13 cellular contexts compared by ENCODE assay signal in the genomic region with DNA sequence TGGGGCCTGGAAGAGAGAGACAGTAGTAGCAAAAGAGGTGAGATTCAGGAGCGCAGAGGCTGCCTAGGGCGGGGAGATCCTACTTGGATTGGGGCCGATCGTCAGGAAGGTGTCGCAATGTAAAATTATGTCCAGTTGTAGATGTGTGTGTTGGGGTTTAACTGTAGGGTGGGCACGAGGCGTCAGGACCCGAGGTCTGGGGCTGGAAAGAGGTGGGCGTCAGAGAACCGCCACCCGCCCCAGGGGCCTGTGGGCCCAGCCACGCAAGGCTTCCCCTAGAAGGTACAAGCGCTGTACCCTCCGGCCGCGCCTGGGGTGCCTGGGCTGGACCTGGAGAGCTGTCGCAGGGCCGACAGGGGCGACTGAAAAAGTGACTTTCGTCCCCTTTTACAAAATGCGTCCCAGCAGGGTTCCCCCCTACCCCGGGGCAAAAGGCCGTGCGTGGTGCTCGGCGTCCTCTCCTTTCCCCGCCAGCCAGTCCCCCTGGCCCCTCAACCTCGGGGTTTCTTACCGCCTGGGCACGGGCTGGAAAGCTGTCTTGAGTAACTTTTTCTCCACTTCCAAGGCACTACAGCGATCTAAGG. TPM values are rescaled to one million over a fixed set of nuclear protein-coding genes. Genes with fewer than 3 reads are reported as not detected.
DNase-seq lines count a peak whose midpoint lies in the region; ATAC-seq and TF ChIP-seq lines count a peak whose summit lies in the region.
"Had no signal": no experiment of that assay in that cellular context is flagged by ENCODE, and none has a peak within 500 bp of the region (broad histone marks: within the 10 kb centered on the region; RNA-seq: fewer than 3 reads in every experiment).

No MANE protein-coding gene starts in this region.

- no peak for TF ChIP-seq CTCF in kidney epithelial cell (IDR thresholded peaks at IDR 0.05; ENCODE audit: insufficient read depth, low read length, poor library complexity, severe bottlenecking)

- peak overlapping the region; percentile 74 for H3K4me3 ChIP-seq in kidney epithelial cell (ENCODE audit: low read depth, low read length)

- peaks cover 0 to 3% of the 10 kb centered on the region in 2 donors for H3K9me3 Mint-ChIP-seq in stimulated activated naive B cell treated with anti-CD40 and anti-IgM and Interleukin-4, amounts not matched to agents 10 μg/mL and 1 μg/mL and 100 μg/mL, for 72 hours
- H3K9me3 Mint-ChIP-seq: stimulated activated naive CD8-positive, alpha-beta T cell treated with anti-CD3 and anti-CD28 coated beads, Interleukin-15, Interleukin-2, amounts not matched to agents 100 ng/mL and 50 ng/mL, for 24 hours had no signal

- H3K4me1 Mint-ChIP-seq in stimulated activated naive B cell treated with anti-CD40 and anti-IgM and Interleukin-4, amounts not matched to agents 10 μg/mL and 1 μg/mL and 100 μg/mL, for 72 hours = peaks cover 24 to 49% of the 10 kb centered on the region in 2 donors

- H3K36me3 Mint-ChIP-seq in stimulated activated naive B cell treated with anti-CD40 and anti-IgM and Interleukin-4, amounts not matched to agents 10 μg/mL and 1 μg/mL and 100 μg/mL, for 72 hours = peaks cover 6 to 15% of the 10 kb centered on the region in 2 donors

- peaks cover 57% of the 10 kb centered on the region for H3K27me3 ChIP-seq in kidney epithelial cell (ENCODE audit: control insufficient read depth, insufficient read depth, low read length)

- no peak for ATAC-seq in stimulated activated naive B cell treated with anti-CD40 and anti-IgM and Interleukin-4, amounts not matched to agents 10 μg/mL and 1 μg/mL and 100 μg/mL, for 72 hours (replicated peaks)

- peak overlapping the region in 1 of 2 donors; percentile 19 for H3K4me3 Mint-ChIP-seq in stimulated activated naive B cell treated with anti-CD40 and anti-IgM and Interleukin-4, amounts not matched to agents 10 μg/mL and 1 μg/mL and 100 μg/mL, for 72 hours
- H3K4me3 Mint-ChIP-seq: stimulated activated naive CD8-positive, alpha-beta T cell treated with anti-CD3 and anti-CD28 coated beads, Interleukin-15, Interleukin-2, amounts not matched to agents 100 ng/mL and 50 ng/mL, for 24 hours had no signal

- H3K27me3 Mint-ChIP-seq in stimulated activated naive B cell treated with anti-CD40 and anti-IgM and Interleukin-4, amounts not matched to agents 10 μg/mL and 1 μg/mL and 100 μg/mL, for 72 hours = peaks cover 75 to 90% of the 10 kb centered on the region in 2 donors

- H3K27ac Mint-ChIP-seq in stimulated activated naive B cell treated with anti-CD40 and anti-IgM and Interleukin-4, amounts not matched to agents 10 μg/mL and 1 μg/mL and 100 μg/mL, for 72 hours = peak overlapping the region; percentile 57
- H3K27ac Mint-ChIP-seq: stimulated activated naive CD8-positive, alpha-beta T cell treated with anti-CD3 and anti-CD28 coated beads, Interleukin-15, Interleukin-2, amounts not matched to agents 100 ng/mL and 50 ng/mL, for 24 hours had no signal

- DNase-seq in activated CD8-positive, alpha-beta memory T cell treated with anti-CD3 and anti-CD28 coated beads, Interleukin-2, amount 50 U/mL, for 48 hours = peak; percentile 55
- DNase-seq in activated CD8-positive, alpha-beta memory T cell treated with anti-CD3 and anti-CD28 coated beads for 24 hours = no peak
- DNase-seq in amniotic epithelial cell (ENCODE audit: low read depth) = peak; percentile 23
- no peak for DNase-seq in kidney epithelial cell (ENCODE audit: low read depth)
- DNase-seq in stimulated activated naive B cell treated with anti-CD40 and anti-IgM and Interleukin-4, amounts not matched to agents 10 μg/mL and 1 μg/mL and 100 μg/mL, for 72 hours = no peak
- no peak for DNase-seq in stimulated activated CD4-positive, alpha-beta T cell treated with anti-CD3 and anti-CD28 coated beads, Interleukin-12 subunit alpha, Interleukin-12 subunit beta, amount 100 ng/mL, for 4 hours
- DNase-seq in NCI-H1694 (lab: John Stamatoyannopoulos, UW) = no peak
- no peak for DNase-seq in NCI-H1105 treated with DMSO at 0.1 percent for 48 hours (lab: John Stamatoyannopoulos, UW)
- DNase-seq: activated CD4-positive, alpha-beta T cell treated with anti-CD3 and anti-CD28 coated beads for 1 hour; dorsolateral prefrontal cortex; NCI-H2171 treated with DMSO at 0.1 percent for 48 hours; nucleus accumbens had no signal

- H3K36me3 ChIP-seq in kidney epithelial cell (ENCODE audit: control insufficient read depth, insufficient read depth, low read length) = no peaks in the 10 kb centered on the region

RNA-seq across cellular contexts. Expression of a gene that starts 2.8 kb away (rescaled TPM):
- 3.2 and 4.1 TPM in 2 replicates for total RNA-seq in kidney epithelial cell

Comparison
In these comparisons a context has a peak if more than half of its experiments do, and no peak if none do; other contexts are left out.
1. DNase-seq: peak in activated CD8-positive, alpha-beta memory T cell treated with anti-CD3 and anti-CD28 coated beads, Interleukin-2, amount 50 U/mL, for 48 hours (single experiment) and amniotic epithelial cell (single experiment); none in activated CD8-positive, alpha-beta memory T cell treated with anti-CD3 and anti-CD28 coated beads for 24 hours (single experiment), kidney epithelial cell (single experiment), stimulated activated naive B cell treated with anti-CD40 and anti-IgM and Interleukin-4, amounts not matched to agents 10 μg/mL and 1 μg/mL and 100 μg/mL, for 72 hours (single experiment), stimulated activated CD4-positive, alpha-beta T cell treated with anti-CD3 and anti-CD28 coated beads, Interleukin-12 subunit alpha, Interleukin-12 subunit beta, amount 100 ng/mL, for 4 hours (single experiment), NCI-H1694 (single experiment) and NCI-H1105 treated with DMSO at 0.1 percent for 48 hours (single experiment).